2 cellular contexts compared by ENCODE assay signal in the genomic region with DNA sequence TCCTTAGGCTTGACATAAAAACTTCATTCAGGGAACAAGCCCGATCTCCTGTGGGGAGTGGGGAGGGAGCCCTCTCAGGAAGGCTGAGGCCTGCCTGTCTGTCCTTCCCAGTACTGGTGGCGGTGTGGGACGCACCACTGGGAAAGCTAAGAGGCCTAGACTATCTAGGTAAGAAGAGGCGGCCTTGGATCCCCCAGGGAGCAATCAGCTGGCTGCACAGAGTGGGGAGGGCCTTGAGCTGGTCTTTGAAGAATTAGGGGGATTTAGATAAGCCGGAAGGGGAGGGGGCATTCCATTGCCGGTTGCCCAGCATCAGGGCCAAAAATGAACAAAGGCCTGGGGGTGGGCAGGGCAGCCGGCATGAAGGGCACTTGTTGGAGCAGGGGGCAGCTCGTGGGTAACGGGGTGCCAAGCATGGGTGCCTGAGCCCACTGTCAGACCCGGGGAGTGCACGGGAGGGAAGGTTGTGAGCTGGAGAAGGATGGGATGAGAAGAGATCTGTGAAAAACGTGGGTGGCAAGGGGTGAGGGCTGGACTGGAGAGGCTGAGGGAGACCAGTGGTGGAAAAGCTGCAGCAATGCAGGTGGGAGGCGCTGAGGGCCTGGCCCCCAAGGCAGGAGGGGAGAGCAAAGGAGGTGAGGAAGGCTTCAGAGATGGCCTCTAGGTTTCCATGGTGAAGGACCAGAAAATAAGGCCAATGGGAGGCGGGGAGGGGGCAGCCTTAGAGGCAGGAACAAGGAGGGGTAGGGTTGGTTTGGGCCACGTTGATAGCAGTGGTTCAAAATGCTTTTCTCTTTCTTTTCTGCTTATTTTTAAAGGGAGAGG.
A peak's percentile ranks its signal among the peaks of the same experiment; 100 is the strongest.
TF ChIP-seq lines count a peak whose summit lies in the region.

No MANE protein-coding gene starts in this region.

TF ChIP-seq in K562, 482 proteins besides CTCF, POLR2A, EP300 and RAD21 (continues in another document):
- TF ChIP-seq HLTF (IDR thresholded peaks at IDR 0.05), result 0 out of 2 replicates have a peak, but pooled peaks have one; percentile 27
- no peak for TF ChIP-seq TARDBP (IDR thresholded peaks at IDR 0.05)
- no peak for TF ChIP-seq CBX5 (IDR thresholded peaks at IDR 0.05; ENCODE audit: borderline replicate concordance, low read depth)
- TF ChIP-seq GTF2A2 (tag; IDR thresholded peaks at IDR 0.05), result no peak
- TF ChIP-seq, protein P1, sequence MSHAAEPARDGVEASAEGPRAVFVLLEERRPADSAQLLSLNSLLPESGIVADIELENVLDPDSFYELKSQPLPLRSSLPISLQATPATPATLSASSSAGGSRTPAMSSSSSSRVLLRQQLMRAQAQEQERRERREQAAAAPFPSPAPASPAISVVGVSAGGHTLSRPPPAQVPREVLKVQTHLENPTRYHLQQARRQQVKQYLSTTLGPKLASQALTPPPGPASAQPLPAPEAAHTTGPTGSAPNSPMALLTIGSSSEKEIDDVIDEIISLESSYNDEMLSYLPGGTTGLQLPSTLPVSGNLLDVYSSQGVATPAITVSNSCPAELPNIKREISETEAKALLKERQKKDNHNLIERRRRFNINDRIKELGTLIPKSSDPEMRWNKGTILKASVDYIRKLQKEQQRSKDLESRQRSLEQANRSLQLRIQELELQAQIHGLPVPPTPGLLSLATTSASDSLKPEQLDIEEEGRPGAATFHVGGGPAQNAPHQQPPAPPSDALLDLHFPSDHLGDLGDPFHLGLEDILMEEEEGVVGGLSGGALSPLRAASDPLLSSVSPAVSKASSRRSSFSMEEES (CRISPR knock-in tag; IDR thresholded peaks at IDR 0.05), result no peak
- no peak for TF ChIP-seq HNRNPH1 (optimal IDR thresholded peaks at IDR 0.05; ENCODE audit: low read depth, low read length)
- TF ChIP-seq HDAC1 (IDR thresholded peaks at IDR 0.05), result peak in 1 of 2 experiments; percentile 54; a peak in 2 of 4 replicates
- TF ChIP-seq, protein P2, sequence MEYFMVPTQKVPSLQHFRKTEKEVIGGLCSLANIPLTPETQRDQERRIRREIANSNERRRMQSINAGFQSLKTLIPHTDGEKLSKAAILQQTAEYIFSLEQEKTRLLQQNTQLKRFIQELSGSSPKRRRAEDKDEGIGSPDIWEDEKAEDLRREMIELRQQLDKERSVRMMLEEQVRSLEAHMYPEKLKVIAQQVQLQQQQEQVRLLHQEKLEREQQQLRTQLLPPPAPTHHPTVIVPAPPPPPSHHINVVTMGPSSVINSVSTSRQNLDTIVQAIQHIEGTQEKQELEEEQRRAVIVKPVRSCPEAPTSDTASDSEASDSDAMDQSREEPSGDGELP (CRISPR knock-in tag; IDR thresholded peaks at IDR 0.05; ENCODE audit: borderline replicate concordance), result peak; percentile 78; the same call in 1 of the 2 replicates
- no peak for TF ChIP-seq HCFC1 (IDR thresholded peaks at IDR 0.05; ENCODE audit: low read depth, low read length)
- peak; percentile 17; the same call in 1 of the 2 replicates for TF ChIP-seq PML (IDR thresholded peaks at IDR 0.05; ENCODE audit: low read length)
- peak in 1 of 2 experiments; percentile 19; a peak in 1 of 4 replicates for TF ChIP-seq MAZ (CRISPR knock-in tag; conservative IDR thresholded peaks at IDR 0.05 in 1 of 2, IDR thresholded peaks at IDR 0.05 in 1 of 2)
- peak in 1 of 3 experiments; percentile 6 for TF ChIP-seq YY1 (IDR thresholded peaks at IDR 0.05; ENCODE audit: borderline replicate concordance in 1 of 3, control insufficient read depth in 1 of 3, extremely low read depth in 1 of 3, insufficient read depth in 3 of 3, insufficient read length in 1 of 3, insufficient replicate concordance in 2 of 3, low read depth in 1 of 3, low read length in 2 of 3)
- TF ChIP-seq, protein P3, sequence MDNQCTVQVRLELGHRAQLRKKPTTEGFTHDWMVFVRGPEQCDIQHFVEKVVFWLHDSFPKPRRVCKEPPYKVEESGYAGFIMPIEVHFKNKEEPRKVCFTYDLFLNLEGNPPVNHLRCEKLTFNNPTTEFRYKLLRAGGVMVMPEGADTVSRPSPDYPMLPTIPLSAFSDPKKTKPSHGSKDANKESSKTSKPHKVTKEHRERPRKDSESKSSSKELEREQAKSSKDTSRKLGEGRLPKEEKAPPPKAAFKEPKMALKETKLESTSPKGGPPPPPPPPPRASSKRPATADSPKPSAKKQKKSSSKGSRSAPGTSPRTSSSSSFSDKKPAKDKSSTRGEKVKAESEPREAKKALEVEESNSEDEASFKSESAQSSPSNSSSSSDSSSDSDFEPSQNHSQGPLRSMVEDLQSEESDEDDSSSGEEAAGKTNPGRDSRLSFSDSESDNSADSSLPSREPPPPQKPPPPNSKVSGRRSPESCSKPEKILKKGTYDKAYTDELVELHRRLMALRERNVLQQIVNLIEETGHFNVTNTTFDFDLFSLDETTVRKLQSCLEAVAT (IDR thresholded peaks at IDR 0.05), result peak in 1 of 2 experiments; percentile 22; a peak in 1 of 4 replicates
- peak; percentile 40; the same call in 1 of the 2 replicates for TF ChIP-seq NFRKB (IDR thresholded peaks at IDR 0.05; ENCODE audit: low read depth)
- TF ChIP-seq CREB1 (IDR thresholded peaks at IDR 0.05), result 0 out of 2 replicates have a peak, but pooled peaks have one; percentile 13
- TF ChIP-seq CREB1 (CRISPR knock-in tag; IDR thresholded peaks at IDR 0.05), result no peak
- TF ChIP-seq, protein P4, sequence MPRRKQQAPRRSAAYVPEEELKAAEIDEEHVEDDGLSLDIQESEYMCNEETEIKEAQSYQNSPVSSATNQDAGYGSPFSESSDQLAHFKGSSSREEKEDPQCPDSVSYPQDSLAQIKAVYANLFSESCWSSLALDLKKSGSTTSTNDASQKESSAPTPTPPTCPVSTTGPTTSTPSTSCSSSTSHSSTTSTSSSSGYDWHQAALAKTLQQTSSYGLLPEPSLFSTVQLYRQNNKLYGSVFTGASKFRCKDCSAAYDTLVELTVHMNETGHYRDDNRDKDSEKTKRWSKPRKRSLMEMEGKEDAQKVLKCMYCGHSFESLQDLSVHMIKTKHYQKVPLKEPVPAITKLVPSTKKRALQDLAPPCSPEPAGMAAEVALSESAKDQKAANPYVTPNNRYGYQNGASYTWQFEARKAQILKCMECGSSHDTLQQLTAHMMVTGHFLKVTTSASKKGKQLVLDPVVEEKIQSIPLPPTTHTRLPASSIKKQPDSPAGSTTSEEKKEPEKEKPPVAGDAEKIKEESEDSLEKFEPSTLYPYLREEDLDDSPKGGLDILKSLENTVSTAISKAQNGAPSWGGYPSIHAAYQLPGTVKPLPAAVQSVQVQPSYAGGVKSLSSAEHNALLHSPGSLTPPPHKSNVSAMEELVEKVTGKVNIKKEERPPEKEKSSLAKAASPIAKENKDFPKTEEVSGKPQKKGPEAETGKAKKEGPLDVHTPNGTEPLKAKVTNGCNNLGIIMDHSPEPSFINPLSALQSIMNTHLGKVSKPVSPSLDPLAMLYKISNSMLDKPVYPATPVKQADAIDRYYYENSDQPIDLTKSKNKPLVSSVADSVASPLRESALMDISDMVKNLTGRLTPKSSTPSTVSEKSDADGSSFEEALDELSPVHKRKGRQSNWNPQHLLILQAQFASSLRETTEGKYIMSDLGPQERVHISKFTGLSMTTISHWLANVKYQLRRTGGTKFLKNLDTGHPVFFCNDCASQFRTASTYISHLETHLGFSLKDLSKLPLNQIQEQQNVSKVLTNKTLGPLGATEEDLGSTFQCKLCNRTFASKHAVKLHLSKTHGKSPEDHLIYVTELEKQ (CRISPR knock-in tag; IDR thresholded peaks at IDR 0.05), result no peak
- peak in 1 of 2 experiments; percentile 58; a peak in 1 of 4 replicates for TF ChIP-seq KDM1A (IDR thresholded peaks at IDR 0.05)

TF ChIP-seq in HepG2, 621 proteins besides CTCF, POLR2A, EP300 and RAD21 (continues in another document):
- no peak for TF ChIP-seq ZNF367 (CRISPR knock-in tag; IDR thresholded peaks at IDR 0.05; ENCODE audit: borderline replicate concordance)
- peak; percentile 87 for TF ChIP-seq ZNF746 (CRISPR knock-in tag; IDR thresholded peaks at IDR 0.05)
- TF ChIP-seq, protein P5, sequence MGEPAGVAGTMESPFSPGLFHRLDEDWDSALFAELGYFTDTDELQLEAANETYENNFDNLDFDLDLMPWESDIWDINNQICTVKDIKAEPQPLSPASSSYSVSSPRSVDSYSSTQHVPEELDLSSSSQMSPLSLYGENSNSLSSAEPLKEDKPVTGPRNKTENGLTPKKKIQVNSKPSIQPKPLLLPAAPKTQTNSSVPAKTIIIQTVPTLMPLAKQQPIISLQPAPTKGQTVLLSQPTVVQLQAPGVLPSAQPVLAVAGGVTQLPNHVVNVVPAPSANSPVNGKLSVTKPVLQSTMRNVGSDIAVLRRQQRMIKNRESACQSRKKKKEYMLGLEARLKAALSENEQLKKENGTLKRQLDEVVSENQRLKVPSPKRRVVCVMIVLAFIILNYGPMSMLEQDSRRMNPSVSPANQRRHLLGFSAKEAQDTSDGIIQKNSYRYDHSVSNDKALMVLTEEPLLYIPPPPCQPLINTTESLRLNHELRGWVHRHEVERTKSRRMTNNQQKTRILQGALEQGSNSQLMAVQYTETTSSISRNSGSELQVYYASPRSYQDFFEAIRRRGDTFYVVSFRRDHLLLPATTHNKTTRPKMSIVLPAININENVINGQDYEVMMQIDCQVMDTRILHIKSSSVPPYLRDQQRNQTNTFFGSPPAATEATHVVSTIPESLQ (CRISPR knock-in tag; conservative IDR thresholded peaks at IDR 0.05), result no peak
- peak; percentile 57 for TF ChIP-seq SAP130 (CRISPR knock-in tag; IDR thresholded peaks at IDR 0.05; ENCODE audit: low read depth)
- TF ChIP-seq SP140L (CRISPR knock-in tag; IDR thresholded peaks at IDR 0.05; ENCODE audit: borderline replicate concordance), result no peak
- no peak for TF ChIP-seq ZNF652 (CRISPR knock-in tag; IDR thresholded peaks at IDR 0.05; ENCODE audit: borderline replicate concordance, low read depth)
- TF ChIP-seq, protein P6, sequence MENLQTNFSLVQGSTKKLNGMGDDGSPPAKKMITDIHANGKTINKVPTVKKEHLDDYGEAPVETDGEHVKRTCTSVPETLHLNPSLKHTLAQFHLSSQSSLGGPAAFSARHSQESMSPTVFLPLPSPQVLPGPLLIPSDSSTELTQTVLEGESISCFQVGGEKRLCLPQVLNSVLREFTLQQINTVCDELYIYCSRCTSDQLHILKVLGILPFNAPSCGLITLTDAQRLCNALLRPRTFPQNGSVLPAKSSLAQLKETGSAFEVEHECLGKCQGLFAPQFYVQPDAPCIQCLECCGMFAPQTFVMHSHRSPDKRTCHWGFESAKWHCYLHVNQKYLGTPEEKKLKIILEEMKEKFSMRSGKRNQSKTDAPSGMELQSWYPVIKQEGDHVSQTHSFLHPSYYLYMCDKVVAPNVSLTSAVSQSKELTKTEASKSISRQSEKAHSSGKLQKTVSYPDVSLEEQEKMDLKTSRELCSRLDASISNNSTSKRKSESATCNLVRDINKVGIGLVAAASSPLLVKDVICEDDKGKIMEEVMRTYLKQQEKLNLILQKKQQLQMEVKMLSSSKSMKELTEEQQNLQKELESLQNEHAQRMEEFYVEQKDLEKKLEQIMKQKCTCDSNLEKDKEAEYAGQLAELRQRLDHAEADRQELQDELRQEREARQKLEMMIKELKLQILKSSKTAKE (CRISPR knock-in tag; IDR thresholded peaks at IDR 0.05; ENCODE audit: borderline replicate concordance), result peak; percentile 29; the same call in 1 of the 2 replicates
- no peak for TF ChIP-seq ZNF816 (CRISPR knock-in tag; IDR thresholded peaks at IDR 0.05; ENCODE audit: borderline replicate concordance)
- TF ChIP-seq, protein P7, sequence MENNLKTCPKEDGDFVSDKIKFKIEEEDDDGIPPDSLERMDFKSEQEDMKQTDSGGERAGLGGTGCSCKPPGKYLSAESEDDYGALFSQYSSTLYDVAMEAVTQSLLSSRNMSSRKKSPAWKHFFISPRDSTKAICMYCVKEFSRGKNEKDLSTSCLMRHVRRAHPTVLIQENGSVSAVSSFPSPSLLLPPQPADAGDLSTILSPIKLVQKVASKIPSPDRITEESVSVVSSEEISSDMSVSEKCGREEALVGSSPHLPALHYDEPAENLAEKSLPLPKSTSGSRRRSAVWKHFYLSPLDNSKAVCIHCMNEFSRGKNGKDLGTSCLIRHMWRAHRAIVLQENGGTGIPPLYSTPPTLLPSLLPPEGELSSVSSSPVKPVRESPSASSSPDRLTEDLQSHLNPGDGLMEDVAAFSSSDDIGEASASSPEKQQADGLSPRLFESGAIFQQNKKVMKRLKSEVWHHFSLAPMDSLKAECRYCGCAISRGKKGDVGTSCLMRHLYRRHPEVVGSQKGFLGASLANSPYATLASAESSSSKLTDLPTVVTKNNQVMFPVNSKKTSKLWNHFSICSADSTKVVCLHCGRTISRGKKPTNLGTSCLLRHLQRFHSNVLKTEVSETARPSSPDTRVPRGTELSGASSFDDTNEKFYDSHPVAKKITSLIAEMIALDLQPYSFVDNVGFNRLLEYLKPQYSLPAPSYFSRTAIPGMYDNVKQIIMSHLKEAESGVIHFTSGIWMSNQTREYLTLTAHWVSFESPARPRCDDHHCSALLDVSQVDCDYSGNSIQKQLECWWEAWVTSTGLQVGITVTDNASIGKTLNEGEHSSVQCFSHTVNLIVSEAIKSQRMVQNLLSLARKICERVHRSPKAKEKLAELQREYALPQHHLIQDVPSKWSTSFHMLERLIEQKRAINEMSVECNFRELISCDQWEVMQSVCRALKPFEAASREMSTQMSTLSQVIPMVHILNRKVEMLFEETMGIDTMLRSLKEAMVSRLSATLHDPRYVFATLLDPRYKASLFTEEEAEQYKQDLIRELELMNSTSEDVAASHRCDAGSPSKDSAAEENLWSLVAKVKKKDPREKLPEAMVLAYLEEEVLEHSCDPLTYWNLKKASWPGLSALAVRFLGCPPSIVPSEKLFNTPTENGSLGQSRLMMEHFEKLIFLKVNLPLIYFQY (CRISPR knock-in tag; IDR thresholded peaks at IDR 0.05; ENCODE audit: borderline replicate concordance), result no peak
- no peak for TF ChIP-seq TBP (CRISPR knock-in tag; IDR thresholded peaks at IDR 0.05)
- TF ChIP-seq, protein P8, sequence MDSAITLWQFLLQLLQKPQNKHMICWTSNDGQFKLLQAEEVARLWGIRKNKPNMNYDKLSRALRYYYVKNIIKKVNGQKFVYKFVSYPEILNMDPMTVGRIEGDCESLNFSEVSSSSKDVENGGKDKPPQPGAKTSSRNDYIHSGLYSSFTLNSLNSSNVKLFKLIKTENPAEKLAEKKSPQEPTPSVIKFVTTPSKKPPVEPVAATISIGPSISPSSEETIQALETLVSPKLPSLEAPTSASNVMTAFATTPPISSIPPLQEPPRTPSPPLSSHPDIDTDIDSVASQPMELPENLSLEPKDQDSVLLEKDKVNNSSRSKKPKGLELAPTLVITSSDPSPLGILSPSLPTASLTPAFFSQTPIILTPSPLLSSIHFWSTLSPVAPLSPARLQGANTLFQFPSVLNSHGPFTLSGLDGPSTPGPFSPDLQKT (CRISPR knock-in tag; IDR thresholded peaks at IDR 0.05; ENCODE audit: borderline replicate concordance), result no peak
- TF ChIP-seq FOXK1 (CRISPR knock-in tag; IDR thresholded peaks at IDR 0.05; ENCODE audit: borderline replicate concordance, low read depth), result no peak
- TF ChIP-seq TBX2 (CRISPR knock-in tag; IDR thresholded peaks at IDR 0.05; ENCODE audit: borderline replicate concordance), result peak; percentile 76; the same call in 1 of the 2 replicates
- TF ChIP-seq, protein P9, sequence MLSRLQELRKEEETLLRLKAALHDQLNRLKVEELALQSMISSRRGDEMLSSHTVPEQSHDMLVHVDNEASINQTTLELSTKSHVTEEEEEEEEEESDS (CRISPR knock-in tag; IDR thresholded peaks at IDR 0.05; ENCODE audit: borderline replicate concordance), result no peak
- TF ChIP-seq, protein P10, sequence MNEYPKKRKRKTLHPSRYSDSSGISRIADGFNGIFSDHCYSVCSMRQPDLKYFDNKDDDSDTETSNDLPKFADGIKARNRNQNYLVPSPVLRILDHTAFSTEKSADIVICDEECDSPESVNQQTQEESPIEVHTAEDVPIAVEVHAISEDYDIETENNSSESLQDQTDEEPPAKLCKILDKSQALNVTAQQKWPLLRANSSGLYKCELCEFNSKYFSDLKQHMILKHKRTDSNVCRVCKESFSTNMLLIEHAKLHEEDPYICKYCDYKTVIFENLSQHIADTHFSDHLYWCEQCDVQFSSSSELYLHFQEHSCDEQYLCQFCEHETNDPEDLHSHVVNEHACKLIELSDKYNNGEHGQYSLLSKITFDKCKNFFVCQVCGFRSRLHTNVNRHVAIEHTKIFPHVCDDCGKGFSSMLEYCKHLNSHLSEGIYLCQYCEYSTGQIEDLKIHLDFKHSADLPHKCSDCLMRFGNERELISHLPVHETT (CRISPR knock-in tag; conservative IDR thresholded peaks at IDR 0.05), result no peak
- TF ChIP-seq ZNF616 (CRISPR knock-in tag; IDR thresholded peaks at IDR 0.05; ENCODE audit: low read depth), result no peak
- no peak for TF ChIP-seq LCORL (IDR thresholded peaks at IDR 0.05)
- peak; percentile 88 for TF ChIP-seq LCORL (CRISPR knock-in tag; IDR thresholded peaks at IDR 0.05)
- no peak for TF ChIP-seq PRMT3 (CRISPR knock-in tag; IDR thresholded peaks at IDR 0.05; ENCODE audit: borderline replicate concordance, low read depth)
- no peak for TF ChIP-seq ESRRA (CRISPR knock-in tag; IDR thresholded peaks at IDR 0.05; ENCODE audit: low read depth)
